Comparison of ENCODE assay signal across 2 cellular contexts in the genomic region with DNA sequence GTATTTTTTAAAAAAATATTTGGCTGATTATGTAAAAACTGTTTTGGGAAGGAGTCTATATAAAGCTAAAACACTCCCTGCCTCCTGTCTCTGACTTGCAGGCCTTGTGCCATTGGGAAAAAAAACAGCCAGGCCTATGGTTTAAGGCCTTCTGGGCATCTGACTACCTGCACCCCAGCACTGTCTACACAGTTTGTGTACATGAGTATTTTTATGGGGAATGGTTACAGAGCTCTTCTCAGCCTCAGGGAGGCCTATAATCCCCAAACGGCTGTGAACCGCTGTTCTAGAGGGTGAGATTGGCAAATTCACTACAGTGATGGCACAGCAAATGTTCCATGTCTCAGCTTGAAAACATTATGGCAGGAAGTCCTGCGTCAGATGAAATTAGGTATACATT.
TF ChIP-seq lines count a peak whose summit lies in the region.

No MANE protein-coding gene starts in this region.

TF ChIP-seq in liver, 16 proteins besides CTCF, POLR2A, EP300 and RAD21 (continued from another document):
- TF ChIP-seq, protein P1, sequence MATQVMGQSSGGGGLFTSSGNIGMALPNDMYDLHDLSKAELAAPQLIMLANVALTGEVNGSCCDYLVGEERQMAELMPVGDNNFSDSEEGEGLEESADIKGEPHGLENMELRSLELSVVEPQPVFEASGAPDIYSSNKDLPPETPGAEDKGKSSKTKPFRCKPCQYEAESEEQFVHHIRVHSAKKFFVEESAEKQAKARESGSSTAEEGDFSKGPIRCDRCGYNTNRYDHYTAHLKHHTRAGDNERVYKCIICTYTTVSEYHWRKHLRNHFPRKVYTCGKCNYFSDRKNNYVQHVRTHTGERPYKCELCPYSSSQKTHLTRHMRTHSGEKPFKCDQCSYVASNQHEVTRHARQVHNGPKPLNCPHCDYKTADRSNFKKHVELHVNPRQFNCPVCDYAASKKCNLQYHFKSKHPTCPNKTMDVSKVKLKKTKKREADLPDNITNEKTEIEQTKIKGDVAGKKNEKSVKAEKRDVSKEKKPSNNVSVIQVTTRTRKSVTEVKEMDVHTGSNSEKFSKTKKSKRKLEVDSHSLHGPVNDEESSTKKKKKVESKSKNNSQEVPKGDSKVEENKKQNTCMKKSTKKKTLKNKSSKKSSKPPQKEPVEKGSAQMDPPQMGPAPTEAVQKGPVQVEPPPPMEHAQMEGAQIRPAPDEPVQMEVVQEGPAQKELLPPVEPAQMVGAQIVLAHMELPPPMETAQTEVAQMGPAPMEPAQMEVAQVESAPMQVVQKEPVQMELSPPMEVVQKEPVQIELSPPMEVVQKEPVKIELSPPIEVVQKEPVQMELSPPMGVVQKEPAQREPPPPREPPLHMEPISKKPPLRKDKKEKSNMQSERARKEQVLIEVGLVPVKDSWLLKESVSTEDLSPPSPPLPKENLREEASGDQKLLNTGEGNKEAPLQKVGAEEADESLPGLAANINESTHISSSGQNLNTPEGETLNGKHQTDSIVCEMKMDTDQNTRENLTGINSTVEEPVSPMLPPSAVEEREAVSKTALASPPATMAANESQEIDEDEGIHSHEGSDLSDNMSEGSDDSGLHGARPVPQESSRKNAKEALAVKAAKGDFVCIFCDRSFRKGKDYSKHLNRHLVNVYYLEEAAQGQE (IDR thresholded peaks at IDR 0.05), result no peak
- TF ChIP-seq TAF1 (conservative IDR thresholded peaks at IDR 0.05) (no peak), SP1 (IDR thresholded peaks at IDR 0.05) (no peak), YY1 (IDR thresholded peaks at IDR 0.05) (no peak), NR2F2 (IDR thresholded peaks at IDR 0.05) (no peak), HNF4A (conservative IDR thresholded peaks at IDR 0.05) (no peak)
- TF ChIP-seq, protein P2, sequence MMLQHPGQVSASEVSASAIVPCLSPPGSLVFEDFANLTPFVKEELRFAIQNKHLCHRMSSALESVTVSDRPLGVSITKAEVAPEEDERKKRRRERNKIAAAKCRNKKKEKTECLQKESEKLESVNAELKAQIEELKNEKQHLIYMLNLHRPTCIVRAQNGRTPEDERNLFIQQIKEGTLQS (IDR thresholded peaks at IDR 0.05), result no peak

TF ChIP-seq in HepG2, 621 proteins besides CTCF, POLR2A, EP300 and RAD21 (continued from another document):
- TF ChIP-seq, protein P3, sequence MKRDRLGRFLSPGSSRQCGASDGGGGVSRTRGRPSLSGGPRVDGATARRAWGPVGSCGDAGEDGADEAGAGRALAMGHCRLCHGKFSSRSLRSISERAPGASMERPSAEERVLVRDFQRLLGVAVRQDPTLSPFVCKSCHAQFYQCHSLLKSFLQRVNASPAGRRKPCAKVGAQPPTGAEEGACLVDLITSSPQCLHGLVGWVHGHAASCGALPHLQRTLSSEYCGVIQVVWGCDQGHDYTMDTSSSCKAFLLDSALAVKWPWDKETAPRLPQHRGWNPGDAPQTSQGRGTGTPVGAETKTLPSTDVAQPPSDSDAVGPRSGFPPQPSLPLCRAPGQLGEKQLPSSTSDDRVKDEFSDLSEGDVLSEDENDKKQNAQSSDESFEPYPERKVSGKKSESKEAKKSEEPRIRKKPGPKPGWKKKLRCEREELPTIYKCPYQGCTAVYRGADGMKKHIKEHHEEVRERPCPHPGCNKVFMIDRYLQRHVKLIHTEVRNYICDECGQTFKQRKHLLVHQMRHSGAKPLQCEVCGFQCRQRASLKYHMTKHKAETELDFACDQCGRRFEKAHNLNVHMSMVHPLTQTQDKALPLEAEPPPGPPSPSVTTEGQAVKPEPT (CRISPR knock-in tag; IDR thresholded peaks at IDR 0.05; ENCODE audit: low read depth), result no peak
- TF ChIP-seq SATB2 (CRISPR knock-in tag; IDR thresholded peaks at IDR 0.05) (no peak), ZNF510 (CRISPR knock-in tag; IDR thresholded peaks at IDR 0.05; ENCODE audit: low read depth) (no peak), NR3C1 (CRISPR knock-in tag; IDR thresholded peaks at IDR 0.05) (no peak), POLR2AphosphoS5 (IDR thresholded peaks at IDR 0.05; ENCODE audit: low read depth, low read length) (no peak), ATAD3A (CRISPR knock-in tag; IDR thresholded peaks at IDR 0.05) (no peak), HNRNPH1 (optimal IDR thresholded peaks at IDR 0.05; ENCODE audit: low read depth, low read length) (no peak), SETDB1 (CRISPR knock-in tag; IDR thresholded peaks at IDR 0.05; ENCODE audit: borderline replicate concordance) (no peak), TRIM24 (CRISPR knock-in tag; IDR thresholded peaks at IDR 0.05) (no peak)
- TF ChIP-seq, protein P4, sequence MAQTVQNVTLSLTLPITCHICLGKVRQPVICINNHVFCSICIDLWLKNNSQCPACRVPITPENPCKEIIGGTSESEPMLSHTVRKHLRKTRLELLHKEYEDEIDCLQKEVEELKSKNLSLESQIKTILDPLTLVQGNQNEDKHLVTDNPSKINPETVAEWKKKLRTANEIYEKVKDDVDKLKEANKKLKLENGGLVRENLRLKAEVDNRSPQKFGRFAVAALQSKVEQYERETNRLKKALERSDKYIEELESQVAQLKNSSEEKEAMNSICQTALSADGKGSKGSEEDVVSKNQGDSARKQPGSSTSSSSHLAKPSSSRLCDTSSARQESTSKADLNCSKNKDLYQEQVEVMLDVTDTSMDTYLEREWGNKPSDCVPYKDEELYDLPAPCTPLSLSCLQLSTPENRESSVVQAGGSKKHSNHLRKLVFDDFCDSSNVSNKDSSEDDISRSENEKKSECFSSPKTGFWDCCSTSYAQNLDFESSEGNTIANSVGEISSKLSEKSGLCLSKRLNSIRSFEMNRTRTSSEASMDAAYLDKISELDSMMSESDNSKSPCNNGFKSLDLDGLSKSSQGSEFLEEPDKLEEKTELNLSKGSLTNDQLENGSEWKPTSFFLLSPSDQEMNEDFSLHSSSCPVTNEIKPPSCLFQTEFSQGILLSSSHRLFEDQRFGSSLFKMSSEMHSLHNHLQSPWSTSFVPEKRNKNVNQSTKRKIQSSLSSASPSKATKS (CRISPR knock-in tag; IDR thresholded peaks at IDR 0.05), result no peak
- TF ChIP-seq, protein P5, sequence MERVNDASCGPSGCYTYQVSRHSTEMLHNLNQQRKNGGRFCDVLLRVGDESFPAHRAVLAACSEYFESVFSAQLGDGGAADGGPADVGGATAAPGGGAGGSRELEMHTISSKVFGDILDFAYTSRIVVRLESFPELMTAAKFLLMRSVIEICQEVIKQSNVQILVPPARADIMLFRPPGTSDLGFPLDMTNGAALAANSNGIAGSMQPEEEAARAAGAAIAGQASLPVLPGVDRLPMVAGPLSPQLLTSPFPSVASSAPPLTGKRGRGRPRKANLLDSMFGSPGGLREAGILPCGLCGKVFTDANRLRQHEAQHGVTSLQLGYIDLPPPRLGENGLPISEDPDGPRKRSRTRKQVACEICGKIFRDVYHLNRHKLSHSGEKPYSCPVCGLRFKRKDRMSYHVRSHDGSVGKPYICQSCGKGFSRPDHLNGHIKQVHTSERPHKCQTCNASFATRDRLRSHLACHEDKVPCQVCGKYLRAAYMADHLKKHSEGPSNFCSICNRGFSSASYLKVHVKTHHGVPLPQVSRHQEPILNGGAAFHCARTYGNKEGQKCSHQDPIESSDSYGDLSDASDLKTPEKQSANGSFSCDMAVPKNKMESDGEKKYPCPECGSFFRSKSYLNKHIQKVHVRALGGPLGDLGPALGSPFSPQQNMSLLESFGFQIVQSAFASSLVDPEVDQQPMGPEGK (CRISPR knock-in tag; IDR thresholded peaks at IDR 0.05), result no peak
